18 cellular contexts compared by ENCODE assay signal in genomic region chr21:38900499-38900898, GRCh38.
DNase-seq lines count a peak whose midpoint lies in the region; ATAC-seq and TF ChIP-seq lines count a peak whose summit lies in the region.
"Had no signal": no experiment of that assay in that cellular context is flagged by ENCODE, and none has a peak within 500 bp of the region (broad histone marks: within the 10 kb centered on the region; RNA-seq: fewer than 3 reads in every experiment).

No MANE protein-coding gene starts in this region.

- H3K9me3 Mint-ChIP-seq in activated CD4-positive, alpha-beta T cell treated with anti-CD3 and anti-CD28 coated beads, Interleukin-2, amount 10 ng/mL, durations not matched to agents 24 days and 14 days = peaks cover 16% of the 10 kb centered on the region
- H3K9me3 Mint-ChIP-seq in activated CD8-positive, alpha-beta T cell treated with anti-CD3 and anti-CD28 coated beads for 36 hours = peaks cover 9% of the 10 kb centered on the region

- intact Hi-C loops in activated CD4-positive, alpha-beta T cell treated with anti-CD3 and anti-CD28 coated beads, Interleukin-2, amount 10 ng/mL, durations not matched to agents 24 days and 14 days (cut with micrococcal nuclease) = no loop called here
- intact Hi-C loops in psoas muscle (cut with DNase I) = loop anchor here (5.0 kb wide), 2 partner anchors 43 to 78 kb away; no protein-coding TSS in a partner anchor
- intact Hi-C loops in vagina (cut with DNase I) = no loop called here
- intact Hi-C loops in activated CD8-positive, alpha-beta T cell treated with anti-CD3 and anti-CD28 coated beads for 36 hours (cut with micrococcal nuclease) = no loop called here

- H3K4me3 ChIP-seq in psoas muscle = no peak overlapping the region
- no peak overlapping the region for H3K4me3 ChIP-seq in vagina
- H3K4me3 ChIP-seq in right atrium auricular region = no peak overlapping the region
- H3K4me3 ChIP-seq: A549; BLaER1 treated with 17β-estradiol and CSF1 and Interleukin-3, amounts not matched to agents 10 nM and 100 nM had no signal

- H3K27ac ChIP-seq in psoas muscle (peak overlapping the region; percentile 89), vagina (peak overlapping the region; percentile 34), right atrium auricular region (no peak overlapping the region)
- H3K27ac ChIP-seq: 22Rv1; A549; BLaER1 treated with 17β-estradiol and CSF1 and Interleukin-3, amounts not matched to agents 10 nM and 100 nM; C4-2B had no signal

- CTCF ChIA-PET in activated CD8-positive, alpha-beta T cell treated with anti-CD3 and anti-CD28 coated beads for 36 hours (lab: Charles Lee) = no interaction called here

- H3K27ac Mint-ChIP-seq in activated CD4-positive, alpha-beta T cell treated with anti-CD3 and anti-CD28 coated beads, Interleukin-2, amount 10 ng/mL, durations not matched to agents 24 days and 14 days = no peak overlapping the region
- no peak overlapping the region for H3K27ac Mint-ChIP-seq in activated CD8-positive, alpha-beta T cell treated with anti-CD3 and anti-CD28 coated beads for 36 hours
- H3K27ac Mint-ChIP-seq: B cell; CD4-positive, alpha-beta T cell; CD8-positive, alpha-beta T cell had no signal

- TF ChIP-seq CTCF in psoas muscle (IDR thresholded peaks at IDR 0.05) (no peak), vagina (IDR thresholded peaks at IDR 0.05) (no peak), right atrium auricular region (IDR thresholded peaks at IDR 0.05) (no peak)
- no peak for TF ChIP-seq CTCF in activated CD8-positive, alpha-beta T cell treated with anti-CD3 and anti-CD28 coated beads for 36 hours (IDR thresholded peaks at IDR 0.05)

- H3K27me3 ChIP-seq in psoas muscle (ENCODE audit: insufficient read depth in 3 of 3, low read length in 2 of 3) (no peaks in the 10 kb centered on the region), vagina (no peaks in the 10 kb centered on the region), right atrium auricular region (no peaks in the 10 kb centered on the region)
- H3K27me3 ChIP-seq: BLaER1 treated with 17β-estradiol and CSF1 and Interleukin-3, amounts not matched to agents 10 nM and 100 nM had no signal

- WGBS in psoas muscle, 3 donors = 81 to 92% (median 82%) methylated on average over 2 of the region's 2 CpGs

- H3K36me3 Mint-ChIP-seq in activated CD4-positive, alpha-beta T cell treated with anti-CD3 and anti-CD28 coated beads, Interleukin-2, amount 10 ng/mL, durations not matched to agents 24 days and 14 days (ENCODE audit: low read depth) = no peaks in the 10 kb centered on the region
- H3K36me3 Mint-ChIP-seq in activated CD8-positive, alpha-beta T cell treated with anti-CD3 and anti-CD28 coated beads for 36 hours (ENCODE audit: low read depth) = no peaks in the 10 kb centered on the region
- H3K36me3 Mint-ChIP-seq: CD8-positive, alpha-beta T cell had no signal

- peaks cover 5% of the 10 kb centered on the region for H3K27me3 Mint-ChIP-seq in activated CD4-positive, alpha-beta T cell treated with anti-CD3 and anti-CD28 coated beads, Interleukin-2, amount 10 ng/mL, durations not matched to agents 24 days and 14 days
- peaks cover 6% of the 10 kb centered on the region for H3K27me3 Mint-ChIP-seq in activated CD8-positive, alpha-beta T cell treated with anti-CD3 and anti-CD28 coated beads for 36 hours
- H3K27me3 Mint-ChIP-seq: CD4-positive, alpha-beta T cell had no signal

- POLR2A ChIA-PET in activated CD8-positive, alpha-beta T cell treated with anti-CD3 and anti-CD28 coated beads for 36 hours (lab: Charles Lee) = no interaction called here

- H3K9me3 ChIP-seq in psoas muscle (no peaks in the 10 kb centered on the region), vagina (no peaks in the 10 kb centered on the region), right atrium auricular region (no peaks in the 10 kb centered on the region)
- H3K9me3 ChIP-seq: A549, Caco-2 had no signal

- peaks cover 2% of the 10 kb centered on the region for H3K4me1 Mint-ChIP-seq in activated CD4-positive, alpha-beta T cell treated with anti-CD3 and anti-CD28 coated beads, Interleukin-2, amount 10 ng/mL, durations not matched to agents 24 days and 14 days
- peaks cover 2% of the 10 kb centered on the region for H3K4me1 Mint-ChIP-seq in activated CD8-positive, alpha-beta T cell treated with anti-CD3 and anti-CD28 coated beads for 36 hours (ENCODE audit: low read depth)
- H3K4me1 Mint-ChIP-seq: B cell had no signal

- no peak for TF ChIP-seq POLR2A in vagina (IDR thresholded peaks at IDR 0.05)

- H3K4me1 ChIP-seq in psoas muscle (peaks cover 40% of the 10 kb centered on the region), vagina (peaks cover 8% of the 10 kb centered on the region), right atrium auricular region (no peaks in the 10 kb centered on the region)
- H3K4me1 ChIP-seq: A549, Caco-2 had no signal

- no peak for ATAC-seq in psoas muscle
- no peak for ATAC-seq in activated CD8-positive, alpha-beta T cell treated with anti-CD3 and anti-CD28 coated beads for 36 hours
- ATAC-seq: A549; CD8-positive, alpha-beta T cell had no signal

- H3K36me3 ChIP-seq in psoas muscle (ENCODE audit: insufficient read depth in 1 of 2, low read depth in 1 of 2) (no peaks in the 10 kb centered on the region), vagina (no peaks in the 10 kb centered on the region), right atrium auricular region (no peaks in the 10 kb centered on the region)
- H3K36me3 ChIP-seq: BLaER1 treated with 17β-estradiol and CSF1 and Interleukin-3, amounts not matched to agents 10 nM and 100 nM had no signal

- no peak overlapping the region for H3K4me3 Mint-ChIP-seq in activated CD4-positive, alpha-beta T cell treated with anti-CD3 and anti-CD28 coated beads, Interleukin-2, amount 10 ng/mL, durations not matched to agents 24 days and 14 days
- H3K4me3 Mint-ChIP-seq in activated CD8-positive, alpha-beta T cell treated with anti-CD3 and anti-CD28 coated beads for 36 hours = no peak overlapping the region
- H3K4me3 Mint-ChIP-seq: B cell; CD4-positive, alpha-beta T cell; CD8-positive, alpha-beta T cell had no signal

- DNase-seq in activated CD4-positive, alpha-beta T cell treated with anti-CD3 and anti-CD28 coated beads, Interleukin-2, amount 10 ng/mL, durations not matched to agents 24 days and 14 days = peak; percentile 34
- DNase-seq in activated CD4-positive, alpha-beta T cell treated with anti-CD3 and anti-CD28 coated beads for 1 hour = no peak
- DNase-seq in psoas muscle (no peak), vagina (ENCODE audit: extremely low spot score in 2 of 2) (no peak), right atrium auricular region (ENCODE audit: low spot score) (no peak)
- DNase-seq in activated CD8-positive, alpha-beta T cell treated with anti-CD3 and anti-CD28 coated beads for 36 hours = no peak
- DNase-seq: AML-193; Caco-2; Calu3; CD4-positive, alpha-beta T cell; CD8-positive, alpha-beta T cell; DMS79 treated with DMSO at 0.1 percent for 48 hours; GF-D8 had no signal

Comparison
In these comparisons a context has a peak if more than half of its experiments do, and no peak if none do; other contexts are left out.
1. H3K27ac ChIP-seq: peak in psoas muscle (single experiment) and vagina (single experiment); none in right atrium auricular region (0 of 2).
2. intact Hi-C loops: an anchor here in psoas muscle (5.0 kb wide); none called in activated CD4-positive, alpha-beta T cell treated with anti-CD3 and anti-CD28 coated beads, Interleukin-2, amount 10 ng/mL, durations not matched to agents 24 days and 14 days, vagina and activated CD8-positive, alpha-beta T cell treated with anti-CD3 and anti-CD28 coated beads for 36 hours.